Comparison of ENCODE assay signal across 4 cellular contexts in genomic region chr6:6534399-6534798, GRCh38. TPM values are rescaled to one million over a fixed set of nuclear protein-coding genes. Genes with fewer than 3 reads are reported as not detected.
"Had no signal": no experiment of that assay in that cellular context is flagged by ENCODE, and none has a peak within 500 bp of the region (broad histone marks: within the 10 kb centered on the region; RNA-seq: fewer than 3 reads in every experiment).

No MANE protein-coding gene starts in this region.

- DNase-seq: GDM1, GF-D8 had no signal

- ATAC-seq: GM12878 had no signal

- H3K4me3 ChIP-seq: GM12878 had no signal

RNA-seq across cellular contexts. Expression of gene LY86, which starts 54.1 kb away (rescaled TPM):
- total RNA-seq: G401 had no signal
